Comparison of ENCODE assay signal across 19 cellular contexts in genomic region chr7:142711196-142711595, GRCh38. TPM values are rescaled to one million over a fixed set of nuclear protein-coding genes. Genes with fewer than 3 reads are reported as not detected.
DNase-seq lines count a peak whose midpoint lies in the region; ATAC-seq lines count a peak whose summit lies in the region.
"Had no signal": no experiment of that assay in that cellular context is flagged by ENCODE, and none has a peak within 500 bp of the region (broad histone marks: within the 10 kb centered on the region; RNA-seq: fewer than 3 reads in every experiment).

No MANE protein-coding gene starts in this region.

- no peak for DNase-seq in activated CD4-positive, alpha-beta T cell treated with anti-CD3 and anti-CD28 coated beads for 36 hours
- no peak for DNase-seq in activated CD4-positive, alpha-beta T cell treated with anti-CD3 and anti-CD28 coated beads for 1 hour
- DNase-seq in EL: peak; percentile 6
- no peak for DNase-seq in activated CD4-positive, alpha-beta memory T cell treated with anti-CD3 and anti-CD28 coated beads for 36 hours
- DNase-seq in kidney tubule cell (ENCODE audit: low spot score): peak; percentile 5
- DNase-seq in hypothalamus (lab: John Stamatoyannopoulos, UW): no peak
- DNase-seq: 8988T; adrenal gland; head of caudate nucleus; NCI-H1436; nephron progenitor cell; stimulated activated naive B cell treated with anti-CD40 and anti-IgM and Interleukin-4, amounts not matched to agents 10 μg/mL and 1 μg/mL and 100 μg/mL, for 72 hours had no signal

- CTCF ChIA-PET in activated CD4-positive, alpha-beta T cell treated with anti-CD3 and anti-CD28 coated beads for 36 hours (lab: Charles Lee): interaction anchor here (1.2 kb wide), 1 partner anchor 107 kb away, joined by 3 read pairs; no protein-coding TSS in a partner anchor
- CTCF ChIA-PET in activated CD4-positive, alpha-beta memory T cell treated with anti-CD3 and anti-CD28 coated beads for 36 hours (lab: Charles Lee): interaction anchor here (1.0 to 7.3 kb wide), 2 partner anchors 72 to 79 kb away, joined by 3 to 53 read pairs; no protein-coding TSS in a partner anchor

- POLR2A ChIA-PET in activated CD4-positive, alpha-beta T cell treated with anti-CD3 and anti-CD28 coated beads for 36 hours (lab: Charles Lee): no interaction called here
- POLR2A ChIA-PET in activated CD4-positive, alpha-beta memory T cell treated with anti-CD3 and anti-CD28 coated beads for 36 hours (lab: Charles Lee): interaction anchor here (1.1 kb wide), 1 partner anchor 72 kb away, joined by 3 read pairs; no protein-coding TSS in a partner anchor

- H3K27me3 Mint-ChIP-seq in activated CD4-positive, alpha-beta T cell treated with anti-CD3 and anti-CD28 coated beads for 36 hours: no peaks in the 10 kb centered on the region
- H3K27me3 Mint-ChIP-seq in activated CD4-positive, alpha-beta memory T cell treated with anti-CD3 and anti-CD28 coated beads for 36 hours: no peaks in the 10 kb centered on the region
- H3K27me3 Mint-ChIP-seq: memory B cell had no signal

- peak overlapping the region; percentile 67 for H3K4me3 Mint-ChIP-seq in activated CD4-positive, alpha-beta T cell treated with anti-CD3 and anti-CD28 coated beads for 36 hours
- peak overlapping the region; percentile 39 for H3K4me3 Mint-ChIP-seq in activated CD4-positive, alpha-beta memory T cell treated with anti-CD3 and anti-CD28 coated beads for 36 hours
- H3K4me3 Mint-ChIP-seq: nephron progenitor cell; stimulated activated naive B cell treated with anti-CD40 and anti-IgM and Interleukin-4, amounts not matched to agents 10 μg/mL and 1 μg/mL and 100 μg/mL, for 72 hours; type B pancreatic cell had no signal

- no peaks in the 10 kb centered on the region for H3K36me3 Mint-ChIP-seq in activated CD4-positive, alpha-beta T cell treated with anti-CD3 and anti-CD28 coated beads for 36 hours (ENCODE audit: low read depth)
- no peaks in the 10 kb centered on the region for H3K36me3 Mint-ChIP-seq in activated CD4-positive, alpha-beta memory T cell treated with anti-CD3 and anti-CD28 coated beads for 36 hours
- H3K36me3 Mint-ChIP-seq: memory B cell; stimulated activated naive B cell treated with anti-CD40 and anti-IgM and Interleukin-4, amounts not matched to agents 10 μg/mL and 1 μg/mL and 100 μg/mL, for 72 hours; type B pancreatic cell had no signal

- peak; percentile 30 for ATAC-seq in activated CD4-positive, alpha-beta T cell treated with anti-CD3 and anti-CD28 coated beads for 36 hours
- ATAC-seq in GM18861 (IDR thresholded peaks at IDR 0.05; ENCODE audit: unreplicated experiment) (no peak), GM19023 (IDR thresholded peaks at IDR 0.05; ENCODE audit: unreplicated experiment) (no peak)
- ATAC-seq: stimulated activated naive B cell treated with anti-CD40 and anti-IgM and Interleukin-4, amounts not matched to agents 10 μg/mL and 1 μg/mL and 100 μg/mL, for 72 hours had no signal

- H3K27ac Mint-ChIP-seq in activated CD4-positive, alpha-beta T cell treated with anti-CD3 and anti-CD28 coated beads for 36 hours: peak overlapping the region; percentile 85
- peak overlapping the region; percentile 89 for H3K27ac Mint-ChIP-seq in activated CD4-positive, alpha-beta memory T cell treated with anti-CD3 and anti-CD28 coated beads for 36 hours
- H3K27ac Mint-ChIP-seq: memory B cell; nephron progenitor cell; stimulated activated naive B cell treated with anti-CD40 and anti-IgM and Interleukin-4, amounts not matched to agents 10 μg/mL and 1 μg/mL and 100 μg/mL, for 72 hours; type B pancreatic cell had no signal

- no peaks in the 10 kb centered on the region for H3K9me3 Mint-ChIP-seq in activated CD4-positive, alpha-beta T cell treated with anti-CD3 and anti-CD28 coated beads for 36 hours (ENCODE audit: low read depth)
- H3K9me3 Mint-ChIP-seq in activated CD4-positive, alpha-beta memory T cell treated with anti-CD3 and anti-CD28 coated beads for 36 hours: no peaks in the 10 kb centered on the region
- H3K9me3 Mint-ChIP-seq: memory B cell; nephron progenitor cell; stimulated activated naive B cell treated with anti-CD40 and anti-IgM and Interleukin-4, amounts not matched to agents 10 μg/mL and 1 μg/mL and 100 μg/mL, for 72 hours; type B pancreatic cell had no signal

- intact Hi-C loops in activated CD4-positive, alpha-beta T cell treated with anti-CD3 and anti-CD28 coated beads for 36 hours (cut with DNase I, micrococcal nuclease): loop anchor here (2.0 to 5.0 kb wide), 3 partner anchors 44 to 74 kb away; no protein-coding TSS in a partner anchor
- intact Hi-C loops in activated CD4-positive, alpha-beta memory T cell treated with anti-CD3 and anti-CD28 coated beads for 36 hours (cut with micrococcal nuclease): loop anchor here (1.0 to 10.0 kb wide), 4 partner anchors 39 to 534 kb away; no protein-coding TSS in a partner anchor

- H3K4me1 Mint-ChIP-seq in activated CD4-positive, alpha-beta T cell treated with anti-CD3 and anti-CD28 coated beads for 36 hours: peaks cover 57% of the 10 kb centered on the region
- peaks cover 42% of the 10 kb centered on the region for H3K4me1 Mint-ChIP-seq in activated CD4-positive, alpha-beta memory T cell treated with anti-CD3 and anti-CD28 coated beads for 36 hours (ENCODE audit: low read depth)
- H3K4me1 Mint-ChIP-seq: nephron progenitor cell had no signal

RNA-seq across cellular contexts. Expression of gene PRSS1, which starts 38.1 kb away (rescaled TPM):
- not detected for total RNA-seq in activated CD4-positive, alpha-beta T cell treated with anti-CD3 and anti-CD28 coated beads for 36 hours
- total RNA-seq in activated CD4-positive, alpha-beta memory T cell treated with anti-CD3 and anti-CD28 coated beads for 36 hours: not detected
- total RNA-seq: cardiac septum, fibroblast of lung, pulmonary artery endothelial cell had no signal

RNA-seq across cellular contexts. Expression of gene PRSS2, which starts 59.6 kb away (rescaled TPM):
- total RNA-seq in activated CD4-positive, alpha-beta T cell treated with anti-CD3 and anti-CD28 coated beads for 36 hours: not detected
- not detected for total RNA-seq in activated CD4-positive, alpha-beta memory T cell treated with anti-CD3 and anti-CD28 coated beads for 36 hours
- total RNA-seq: cardiac septum, fibroblast of lung, pulmonary artery endothelial cell had no signal

Comparison
In these comparisons a context has a peak if more than half of its experiments do, and no peak if none do; other contexts are left out.
1. DNase-seq: peak in EL (single experiment) and kidney tubule cell (single experiment); none in activated CD4-positive, alpha-beta T cell treated with anti-CD3 and anti-CD28 coated beads for 36 hours (single experiment), activated CD4-positive, alpha-beta T cell treated with anti-CD3 and anti-CD28 coated beads for 1 hour (single experiment), activated CD4-positive, alpha-beta memory T cell treated with anti-CD3 and anti-CD28 coated beads for 36 hours (single experiment) and hypothalamus (0 of 51).